In genomic region chr17:69634844-69635243, GRCh38 we compare ENCODE assay signal across 35 cellular contexts.
"Had no signal": no experiment of that assay in that cellular context is flagged by ENCODE, and none has a peak within 500 bp of the region (broad histone marks: within the 10 kb centered on the region; RNA-seq: fewer than 3 reads in every experiment).

No MANE protein-coding gene starts in this region.

- DNase-seq: activated CD4-positive, alpha-beta memory T cell treated with anti-CD3 and anti-CD28 coated beads, Interleukin-2, amount 10 ng/mL, durations not matched to agents 7 days and 5 days; activated CD4-positive, alpha-beta T cell treated with anti-CD3 and anti-CD28 coated beads for 1 hour; activated CD4-positive, alpha-beta T cell treated with anti-CD3 and anti-CD28 coated beads for 36 hours; activated CD4-positive, alpha-beta T cell treated with anti-CD3 and anti-CD28 coated beads for 48 hours; activated CD4-positive, alpha-beta T cell treated with anti-CD3 and anti-CD28 coated beads, Interleukin-2, amount 10 ng/mL, durations not matched to agents 7 days and 5 days; activated CD4-positive, alpha-beta T cell treated with anti-CD3 and anti-CD28 coated beads, Interleukin-2, amount 50 U/mL, for 48 hours; activated CD4-positive, CD25-positive, alpha-beta regulatory T cell; activated CD8-positive, alpha-beta memory T cell treated with anti-CD3 and anti-CD28 coated beads, Interleukin-2, amount 50 U/mL, for 4 hours; activated CD8-positive, alpha-beta T cell treated with anti-CD3 and anti-CD28 coated beads, Interleukin-2, amount 10 ng/mL, durations not matched to agents 7 days and 5 days; activated effector memory CD4-positive, alpha-beta T cell treated with anti-CD3 and anti-CD28 coated beads, Interleukin-2, amount 50 U/mL, for 16 hours; activated gamma-delta T cell treated with Interleukin-2 at 50 U/mL for 16 hours; activated naive CD4-positive, alpha-beta T cell; activated naive CD4-positive, alpha-beta T cell treated with anti-CD3 and anti-CD28 coated beads for 36 hours; activated naive CD4-positive, alpha-beta T cell treated with anti-CD3 and anti-CD28 coated beads, Interleukin-2, amount 50 U/mL, for 16 hours; activated naive CD8-positive, alpha-beta T cell treated with anti-CD3 and anti-CD28 coated beads for 36 hours; activated T-cell treated with anti-CD3 and anti-CD28 coated beads for 4 hours; activated T-cell treated with anti-CD3 and anti-CD28 coated beads, Interleukin-2, amount 50 U/mL, for 1 hour; activated T-cell treated with anti-CD3 and anti-CD28 coated beads, Interleukin-2, amount 50 U/mL, for 4 hours; activated T-cell treated with anti-CD3 and anti-CD28 coated beads, Interleukin-2, amount 50 U/mL, for 72 hours; adrenal gland; amniotic stem cell; aorta; body of pancreas; brain microvascular endothelial cell; central memory CD4-positive, alpha-beta T cell; T-helper 1 cell; T-helper 2 cell; T-helper 9 cell; WERI-Rb-1 had no signal

- H3K36me3 ChIP-seq: adrenal gland, brain microvascular endothelial cell, breast epithelium, WERI-Rb-1 had no signal

- H3K4me1 ChIP-seq: adrenal gland, body of pancreas, breast epithelium had no signal

- FAIRE-seq: astrocyte had no signal

- H3K27me3 ChIP-seq: adrenal gland, body of pancreas, brain microvascular endothelial cell, breast epithelium had no signal

- H3K4me3 ChIP-seq: adrenal gland, body of pancreas, breast epithelium had no signal

- ATAC-seq: activated CD4-positive, alpha-beta T cell treated with anti-CD3 and anti-CD28 coated beads for 36 hours; activated CD4-positive, CD25-positive, alpha-beta regulatory T cell treated with anti-CD3 and anti-CD28 coated beads, Interleukin-2, amount 50 U/mL, for 24 hours; activated CD8-positive, alpha-beta T cell treated with anti-CD3 and anti-CD28 coated beads, Interleukin-2, amount 10 ng/mL, durations not matched to agents 7 days and 5 days; activated naive CD4-positive, alpha-beta T cell treated with anti-CD3 and anti-CD28 coated beads, Interleukin-2, amount 50 U/mL, for 72 hours; activated T-cell treated with anti-CD3 and anti-CD28 coated beads, Interleukin-2, amount 50 U/mL, for 4 hours; activated T-cell treated with anti-CD3 and anti-CD28 coated beads, Interleukin-2, amount 50 U/mL, for 72 hours; activated T-helper 17 cell treated with anti-CD3 and anti-CD28 coated beads, Interleukin-2, amount 50 U/mL, for 72 hours; body of pancreas; WTC11 had no signal

- H3K27ac ChIP-seq: adrenal gland, body of pancreas, brain microvascular endothelial cell, breast epithelium, WERI-Rb-1 had no signal

- H3K9me3 ChIP-seq: adrenal gland, body of pancreas had no signal
